13 cellular contexts compared by ENCODE assay signal in genomic region chr2:138275881-138276280, GRCh38.
DNase-seq lines count a peak whose midpoint lies in the region; ATAC-seq lines count a peak whose summit lies in the region.
"Had no signal": no experiment of that assay in that cellular context is flagged by ENCODE, and none has a peak within 500 bp of the region (broad histone marks: within the 10 kb centered on the region; RNA-seq: fewer than 3 reads in every experiment).

No MANE protein-coding gene starts in this region.

- DNase-seq in NCI-H1105 treated with DMSO at 0.1 percent for 48 hours (lab: John Stamatoyannopoulos, UW) (peak; percentile 6), NCI-H1105 (lab: John Stamatoyannopoulos, UW) (no peak), NCI-H774 (lab: John Stamatoyannopoulos, UW) (peak; percentile 40), fibroblast of peridontal ligament (ENCODE audit: extremely low read depth) (peak; percentile 62), renal cortical epithelial cell (ENCODE audit: low read depth) (peak; percentile 91)
- DNase-seq: activated CD8-positive, alpha-beta memory T cell treated with anti-CD3 and anti-CD28 coated beads, Interleukin-2, amount 50 U/mL, for 48 hours; brain microvascular endothelial cell; left ventricle myocardium superior; right cardiac atrium; T1000 had no signal

- ATAC-seq in HG02852 (IDR thresholded peaks at IDR 0.05; ENCODE audit: unreplicated experiment) = no peak
- ATAC-seq in HG03280 (IDR thresholded peaks at IDR 0.05; ENCODE audit: unreplicated experiment) = no peak
- ATAC-seq in GM19463 (IDR thresholded peaks at IDR 0.05; ENCODE audit: unreplicated experiment) = no peak
- ATAC-seq: left ventricle myocardium superior, right cardiac atrium had no signal
